Comparison of ENCODE assay signal across 13 cellular contexts in genomic region chr5:27315541-27316282, GRCh38.
A peak's percentile ranks its signal among the peaks of the same experiment; 100 is the strongest.
DNase-seq lines count a peak whose midpoint lies in the region; ATAC-seq, FAIRE-seq and TF ChIP-seq lines count a peak whose summit lies in the region.
"Had no signal": no experiment of that assay in that cellular context is flagged by ENCODE, and none has a peak within 500 bp of the region (broad histone marks: within the 10 kb centered on the region; RNA-seq: fewer than 3 reads in every experiment).

No MANE protein-coding gene starts in this region.

- peak overlapping the region in 1 of 2 experiments; percentile 45; a peak in 3 of 6 replicates for H3K27ac ChIP-seq in A549
- no peak overlapping the region for H3K27ac ChIP-seq in small intestine (ENCODE audit: low read depth in 1 of 2, low read length in 1 of 2)
- H3K27ac ChIP-seq in adrenal gland = no peak overlapping the region
- H3K27ac ChIP-seq: C4-2B had no signal

- H3K4me1 Mint-ChIP-seq in HFFc6 (ENCODE audit: low read depth) (peaks cover 85% of the 10 kb centered on the region), Caco-2 (ENCODE audit: low read depth, unreplicated experiment) (no peaks in the 10 kb centered on the region)

- H3K9me3 ChIP-seq in A549 (no peaks in the 10 kb centered on the region), small intestine (ENCODE audit: control insufficient read depth, low read depth) (no peaks in the 10 kb centered on the region), adrenal gland (replicated peaks in 1 of 3) (no peaks in the 10 kb centered on the region), Caco-2 (no peaks in the 10 kb centered on the region)

- H3K27ac Mint-ChIP-seq in HFFc6 (peak overlapping the region; percentile 96), Caco-2 (ENCODE audit: unreplicated experiment) (no peak overlapping the region)

- H3K4me3 Mint-ChIP-seq in HFFc6 (peak overlapping the region; percentile 85), Caco-2 (ENCODE audit: unreplicated experiment) (no peak overlapping the region)
- H3K4me3 Mint-ChIP-seq: neural crest cell had no signal

- DNase-seq in A549 (ENCODE audit: low read depth in 1 of 2, low spot score in 1 of 2) (no peak), HFFc6 (peak; percentile 25), fibroblast of villous mesenchyme (ENCODE audit: low read depth) (peak; percentile 54), small intestine (no peak), COLO668 (lab: John Stamatoyannopoulos, UW; ENCODE audit: unreplicated experiment) (no peak), adrenal gland (no peak), Caco-2 (no peak)
- DNase-seq: activated CD8-positive, alpha-beta memory T cell treated with anti-CD3 and anti-CD28 coated beads, Interleukin-2, amount 50 U/mL, for 4 hours; NCI-H2029; stimulated activated CD4-positive, alpha-beta T cell treated with anti-CD3 and anti-CD28 coated beads, Interleukin-4, amount 100 ng/mL, for 1 hour had no signal

- TF ChIP-seq CTCF in A549 (IDR thresholded peaks at IDR 0.05) (no peak), HFFc6 (IDR thresholded peaks at IDR 0.05) (no peak), fibroblast of villous mesenchyme (IDR thresholded peaks at IDR 0.05; ENCODE audit: insufficient read depth, low read depth, low read length) (no peak), adrenal gland (IDR thresholded peaks at IDR 0.05) (no peak), Caco-2 (IDR thresholded peaks at IDR 0.05; ENCODE audit: insufficient read depth in 1 of 2, low read depth in 1 of 2, low read length in 1 of 2, severe bottlenecking in 1 of 2, unreplicated experiment in 1 of 2) (no peak)

- H3K27me3 ChIP-seq in small intestine (ENCODE audit: control insufficient read depth in 2 of 2, insufficient read depth in 2 of 2, low read length in 2 of 2) = no peaks in the 10 kb centered on the region
- H3K27me3 ChIP-seq in adrenal gland = no peaks in the 10 kb centered on the region
- no peaks in the 10 kb centered on the region for H3K27me3 ChIP-seq in Caco-2 (replicated peaks; ENCODE audit: control insufficient read depth, insufficient read depth, low read length)

- ATAC-seq in A549 = no peak
- ATAC-seq in SK-N-SH treated with all-trans-retinoic acid at 6 μM for 48 hours = peak; percentile 91

- CTCF ChIA-PET in A549 (lab: Yijun Ruan, JAX) = no interaction called here
- CTCF ChIA-PET in Caco-2 (lab: Charles Lee) = no interaction called here

- H3K9me3 Mint-ChIP-seq in HFFc6 = peaks cover 4% of the 10 kb centered on the region; the same call in 1 of the 2 replicates
- H3K9me3 Mint-ChIP-seq in Caco-2 (ENCODE audit: unreplicated experiment) = no peaks in the 10 kb centered on the region

- no peaks in the 10 kb centered on the region for H3K27me3 Mint-ChIP-seq in HFFc6 (ENCODE audit: insufficient read depth)
- no peaks in the 10 kb centered on the region for H3K27me3 Mint-ChIP-seq in Caco-2 (ENCODE audit: insufficient read depth, unreplicated experiment)

- peak overlapping the region; percentile 8 for H3K4me2 ChIP-seq in A549

- POLR2A ChIA-PET in A549 (lab: Yijun Ruan, JAX) (no interaction called here), Caco-2 (lab: Charles Lee) (no interaction called here)

- TF ChIP-seq RAD21 in A549 (conservative IDR thresholded peaks at IDR 0.05 in 1 of 2, IDR thresholded peaks at IDR 0.05 in 1 of 2) = no peak

- intact Hi-C loops in adrenal gland (cut with DNase I) = no loop called here
- intact Hi-C loops in Caco-2 (cut with micrococcal nuclease; ENCODE audit: unreplicated experiment) = no loop called here

- TF ChIP-seq POLR2A in A549 (IDR thresholded peaks at IDR 0.05; ENCODE audit: low read length) (no peak), adrenal gland (IDR thresholded peaks at IDR 0.05) (no peak)

- BruUV-seq in Caco-2 (replicated peaks; lab: Mats Ljungman, UMichigan) = no TSS peak

- H3K36me3 Mint-ChIP-seq in HFFc6 (ENCODE audit: low read depth) (peaks cover 6% of the 10 kb centered on the region; the same call in 1 of the 2 replicates), Caco-2 (ENCODE audit: insufficient read depth, unreplicated experiment) (no peaks in the 10 kb centered on the region)

- peaks cover 9% of the 10 kb centered on the region; the same call in 1 of the 3 replicates for H3K4me1 ChIP-seq in A549
- no peaks in the 10 kb centered on the region for H3K4me1 ChIP-seq in small intestine (ENCODE audit: control insufficient read depth in 2 of 2, insufficient read depth in 1 of 2, low read depth in 1 of 2, low read length in 1 of 2)
- H3K4me1 ChIP-seq in adrenal gland (replicated peaks in 1 of 2) = no peaks in the 10 kb centered on the region
- H3K4me1 ChIP-seq in Caco-2 = no peaks in the 10 kb centered on the region

- 37% methylated on average over 7 of the region's 7 CpGs for WGBS in A549 (ENCODE audit: missing lambda C conversion rate)
- 52 to 60% (median 57%) methylated on average over 7 of the region's 7 CpGs for WGBS in small intestine, 3 donors
- WGBS in adrenal gland, 4 donors = 51 to 59% (median 55%) methylated on average over 7 of the region's 7 CpGs

- H3K4me3 ChIP-seq in A549 (no peak overlapping the region), fibroblast of villous mesenchyme (ENCODE audit: low read depth, low read length) (no peak overlapping the region), small intestine (ENCODE audit: low read depth in 1 of 2, low read length in 2 of 2) (no peak overlapping the region), adrenal gland (no peak overlapping the region), Caco-2 (ENCODE audit: low read depth, low read length) (no peak overlapping the region)

- peak; percentile 36 for FAIRE-seq in A549 (lab: Jason Lieb, UNC)
- FAIRE-seq in small intestine (lab: Jason Lieb, UNC) = no peak

- no peaks in the 10 kb centered on the region for H3K36me3 ChIP-seq in small intestine (ENCODE audit: control insufficient read depth in 2 of 2, insufficient read depth in 2 of 2, low read length in 2 of 2)
- H3K36me3 ChIP-seq in adrenal gland (replicated peaks in 1 of 2) = no peaks in the 10 kb centered on the region
- no peaks in the 10 kb centered on the region for H3K36me3 ChIP-seq in Caco-2 (ENCODE audit: control insufficient read depth, insufficient read depth, low read length)

- TF ChIP-seq EP300 in A549 (IDR thresholded peaks at IDR 0.05) = no peak

TF ChIP-seq in A549, 52 proteins besides CTCF, POLR2A, EP300 and RAD21:
- TF ChIP-seq FOSL2 (IDR thresholded peaks at IDR 0.05) (no peak), FOSL2 (CRISPR knock-in tag; IDR thresholded peaks at IDR 0.05) (0 out of 2 replicates have a peak, but pooled peaks have one; percentile 21), E2F6 (IDR thresholded peaks at IDR 0.05; ENCODE audit: borderline replicate concordance, low read depth) (no peak)

TF ChIP-seq in SK-N-SH treated with all-trans-retinoic acid at 6 μM for 48 hours, 23 proteins besides CTCF, POLR2A, EP300 and RAD21:
- TF ChIP-seq ZFP3 (CRISPR knock-in tag; IDR thresholded peaks at IDR 0.05) (no peak), CSDC2 (CRISPR knock-in tag; IDR thresholded peaks at IDR 0.05) (no peak), BACH2 (CRISPR knock-in tag; IDR thresholded peaks at IDR 0.05; ENCODE audit: borderline replicate concordance) (no peak), ISL1 (CRISPR knock-in tag; IDR thresholded peaks at IDR 0.05) (peak; percentile 85)

Comparison
In these comparisons a context has a peak if more than half of its experiments do, and no peak if none do; other contexts are left out.
1. DNase-seq: peak in HFFc6 (single experiment) and fibroblast of villous mesenchyme (single experiment); none in A549 (0 of 2), small intestine (single experiment), COLO668 (single experiment), adrenal gland (0 of 7) and Caco-2 (0 of 2).